ENCODE assay signal across 25 cellular contexts in the genomic region with DNA sequence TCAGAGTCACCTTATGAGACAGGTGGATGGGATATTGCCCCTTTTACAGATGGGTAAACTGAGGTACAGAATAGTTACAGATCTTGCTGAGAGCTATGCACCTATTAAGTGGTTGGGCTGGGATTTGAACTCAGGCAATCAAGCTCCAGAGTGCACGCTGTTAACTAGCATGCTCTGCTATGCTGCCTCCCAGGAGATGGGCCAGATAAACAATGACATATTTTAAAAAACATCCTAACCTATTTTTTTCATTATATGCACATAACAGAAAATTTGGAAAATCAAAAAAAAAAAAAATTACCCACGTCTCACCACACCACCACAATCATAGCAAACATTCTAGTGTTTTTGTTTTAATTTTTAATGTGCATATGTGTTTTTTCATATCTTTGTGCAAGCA.
DNase-seq lines count a peak whose midpoint lies in the region; ATAC-seq and TF ChIP-seq lines count a peak whose summit lies in the region.
"Had no signal": no experiment of that assay in that cellular context is flagged by ENCODE, and none has a peak within 500 bp of the region (broad histone marks: within the 10 kb centered on the region; RNA-seq: fewer than 3 reads in every experiment).

No MANE protein-coding gene starts in this region.

- ATAC-seq in GM19397 (IDR thresholded peaks at IDR 0.05; ENCODE audit: unreplicated experiment) (no peak), HG03565 (IDR thresholded peaks at IDR 0.05; ENCODE audit: unreplicated experiment) (no peak)
- ATAC-seq: activated CD4-positive, CD25-positive, alpha-beta regulatory T cell treated with anti-CD3 and anti-CD28 coated beads, Interleukin-2, amount 50 U/mL, for 24 hours; stimulated activated naive B cell treated with anti-CD40 and anti-IgM and Interleukin-4, amounts not matched to agents 10 μg/mL and 1 μg/mL and 100 μg/mL, for 72 hours had no signal

- H3K79me2 ChIP-seq in ACC112 (ENCODE audit: control insufficient read depth, insufficient read depth, low read length, unreplicated experiment) = no peaks in the 10 kb centered on the region
- H3K79me2 ChIP-seq in hepatocyte = no peaks in the 10 kb centered on the region

- H3K9me2 ChIP-seq in hepatocyte (replicated peaks; ENCODE audit: insufficient read depth) = no peaks in the 10 kb centered on the region

- H3K36me3 ChIP-seq in ACC112 (ENCODE audit: insufficient read depth, low read length) = no peaks in the 10 kb centered on the region
- no peaks in the 10 kb centered on the region for H3K36me3 ChIP-seq in brain microvascular endothelial cell (replicated peaks)
- no peaks in the 10 kb centered on the region for H3K36me3 ChIP-seq in hepatocyte (replicated peaks; ENCODE audit: insufficient read depth, low read depth)
- H3K36me3 ChIP-seq: suprapubic skin, uterus had no signal

- H3K36me3 Mint-ChIP-seq in osteocyte (ENCODE audit: unreplicated experiment) = no peaks in the 10 kb centered on the region
- H3K36me3 Mint-ChIP-seq: activated naive CD8-positive, alpha-beta T cell treated with anti-CD3 and anti-CD28 coated beads, Interleukin-2, amount 10 ng/mL, durations not matched to agents 7 days and 5 days; CD4-positive, CD25-positive, alpha-beta regulatory T cell; stimulated activated naive B cell treated with anti-CD40 and anti-IgM and Interleukin-4, amounts not matched to agents 10 μg/mL and 1 μg/mL and 100 μg/mL, for 72 hours had no signal

- H3K4me1 Mint-ChIP-seq in osteocyte (ENCODE audit: unreplicated experiment) = peaks cover 57% of the 10 kb centered on the region
- H3K4me1 Mint-ChIP-seq: activated CD4-positive, alpha-beta memory T cell treated with anti-CD3 and anti-CD28 coated beads, Interleukin-2, amount 10 ng/mL, durations not matched to agents 7 days and 5 days; activated naive CD8-positive, alpha-beta T cell treated with anti-CD3 and anti-CD28 coated beads, Interleukin-2, amount 10 ng/mL, durations not matched to agents 7 days and 5 days; CD4-positive, CD25-positive, alpha-beta regulatory T cell; neural crest cell; stimulated activated naive B cell treated with anti-CD40 and anti-IgM and Interleukin-4, amounts not matched to agents 10 μg/mL and 1 μg/mL and 100 μg/mL, for 72 hours had no signal

- peaks cover 3% of the 10 kb centered on the region for H3K9me3 Mint-ChIP-seq in osteocyte (ENCODE audit: unreplicated experiment)
- H3K9me3 Mint-ChIP-seq: activated CD4-positive, alpha-beta memory T cell treated with anti-CD3 and anti-CD28 coated beads, Interleukin-2, amount 10 ng/mL, durations not matched to agents 7 days and 5 days; activated naive CD8-positive, alpha-beta T cell treated with anti-CD3 and anti-CD28 coated beads, Interleukin-2, amount 10 ng/mL, durations not matched to agents 7 days and 5 days; neural crest cell; stimulated activated naive B cell treated with anti-CD40 and anti-IgM and Interleukin-4, amounts not matched to agents 10 μg/mL and 1 μg/mL and 100 μg/mL, for 72 hours had no signal

- H3K4me2 ChIP-seq in hepatocyte = no peak overlapping the region

- H3K4me1 ChIP-seq in ACC112 (ENCODE audit: control insufficient read depth, insufficient read depth, low read length, unreplicated experiment) (peaks cover 65% of the 10 kb centered on the region), hepatocyte (ENCODE audit: insufficient read depth) (no peaks in the 10 kb centered on the region)
- H3K4me1 ChIP-seq: suprapubic skin, uterus had no signal

- no peaks in the 10 kb centered on the region for H3K27me3 Mint-ChIP-seq in osteocyte (ENCODE audit: unreplicated experiment)
- H3K27me3 Mint-ChIP-seq: activated naive CD8-positive, alpha-beta T cell treated with anti-CD3 and anti-CD28 coated beads, Interleukin-2, amount 10 ng/mL, durations not matched to agents 7 days and 5 days; stimulated activated naive B cell treated with anti-CD40 and anti-IgM and Interleukin-4, amounts not matched to agents 10 μg/mL and 1 μg/mL and 100 μg/mL, for 72 hours had no signal

- peak overlapping the region; percentile 97 for H3K27ac Mint-ChIP-seq in osteocyte (ENCODE audit: unreplicated experiment)
- H3K27ac Mint-ChIP-seq: activated CD4-positive, alpha-beta memory T cell treated with anti-CD3 and anti-CD28 coated beads, Interleukin-2, amount 10 ng/mL, durations not matched to agents 7 days and 5 days; activated naive CD8-positive, alpha-beta T cell treated with anti-CD3 and anti-CD28 coated beads, Interleukin-2, amount 10 ng/mL, durations not matched to agents 7 days and 5 days; CD4-positive, CD25-positive, alpha-beta regulatory T cell; stimulated activated naive B cell treated with anti-CD40 and anti-IgM and Interleukin-4, amounts not matched to agents 10 μg/mL and 1 μg/mL and 100 μg/mL, for 72 hours had no signal

- peak overlapping the region; percentile 99 for H3K27ac ChIP-seq in ACC112 (ENCODE audit: low read depth, low read length)
- H3K27ac ChIP-seq in brain microvascular endothelial cell = peak overlapping the region; percentile 99
- no peak overlapping the region for H3K27ac ChIP-seq in hepatocyte
- H3K27ac ChIP-seq: suprapubic skin, uterus had no signal

- no peak for TF ChIP-seq CTCF in brain microvascular endothelial cell (IDR thresholded peaks at IDR 0.05; ENCODE audit: low read depth, low read length, missing control alignments)
- no peak for TF ChIP-seq CTCF in osteocyte (IDR thresholded peaks at IDR 0.05)
- no peak for TF ChIP-seq CTCF in hepatocyte (IDR thresholded peaks at IDR 0.05; ENCODE audit: poor library complexity)

- H3K4me3 Mint-ChIP-seq in osteocyte (ENCODE audit: unreplicated experiment) = no peak overlapping the region
- H3K4me3 Mint-ChIP-seq: activated CD4-positive, alpha-beta memory T cell treated with anti-CD3 and anti-CD28 coated beads, Interleukin-2, amount 10 ng/mL, durations not matched to agents 7 days and 5 days; activated naive CD8-positive, alpha-beta T cell treated with anti-CD3 and anti-CD28 coated beads, Interleukin-2, amount 10 ng/mL, durations not matched to agents 7 days and 5 days; CD4-positive, CD25-positive, alpha-beta regulatory T cell; neural crest cell; stimulated activated naive B cell treated with anti-CD40 and anti-IgM and Interleukin-4, amounts not matched to agents 10 μg/mL and 1 μg/mL and 100 μg/mL, for 72 hours had no signal

- H3K27me3 ChIP-seq in ACC112 (ENCODE audit: insufficient read depth, low read length) (no peaks in the 10 kb centered on the region), brain microvascular endothelial cell (replicated peaks) (no peaks in the 10 kb centered on the region), hepatocyte (no peaks in the 10 kb centered on the region)
- H3K27me3 ChIP-seq: suprapubic skin, uterus had no signal

- peak overlapping the region; percentile 37 for H2AFZ ChIP-seq in ACC112 (ENCODE audit: low read length, unreplicated experiment)
- H2AFZ ChIP-seq in hepatocyte = no peak overlapping the region

- H3K4me3 ChIP-seq in ACC112 (ENCODE audit: low read depth, low read length) = no peak overlapping the region; the same call in 1 of the 2 replicates
- H3K4me3 ChIP-seq in brain microvascular endothelial cell (ENCODE audit: low read depth, low read length) = no peak overlapping the region
- no peak overlapping the region for H3K4me3 ChIP-seq in hepatocyte
- H3K4me3 ChIP-seq: lung, skin epidermis, suprapubic skin, uterus had no signal

- in situ Hi-C loops in brain microvascular endothelial cell (cut with HindIII; ENCODE audit: low pct_ligation_motif_present, low sequenced_read_pairs) = no loop called here

- H4K20me1 ChIP-seq in hepatocyte (ENCODE audit: insufficient read depth, poor library complexity, severe bottlenecking) = no peaks in the 10 kb centered on the region

- DNase-seq in EL (peak; percentile 46), brain microvascular endothelial cell (no peak), osteocyte (ENCODE audit: extremely low spot score, unreplicated experiment) (no peak), ecto neural progenitor cell (ENCODE audit: low spot score) (no peak), hepatocyte (ENCODE audit: low spot score) (no peak)
- DNase-seq: activated CD4-positive, alpha-beta memory T cell treated with anti-CD3 and anti-CD28 coated beads, Interleukin-2, amount 10 ng/mL, durations not matched to agents 7 days and 5 days; activated effector memory CD4-positive, alpha-beta T cell treated with anti-CD3 and anti-CD28 coated beads, Interleukin-2, amount 50 U/mL, for 16 hours; activated naive CD8-positive, alpha-beta T cell treated with anti-CD3 and anti-CD28 coated beads, Interleukin-2, amount 10 ng/mL, durations not matched to agents 7 days and 5 days; effector CD4-positive, alpha-beta T cell; NCI-H1417 treated with DMSO at 0.1 percent for 48 hours; NK-92 treated with Interleukin-12 subunit alpha and Interleukin-12 subunit beta, amount 100 ng/mL, for 24 hours; posterior cingulate gyrus; stimulated activated CD4-positive, alpha-beta T cell treated with anti-CD3 and anti-CD28 coated beads, Interleukin-4, amount 100 ng/mL, for 24 hours; stimulated activated naive B cell treated with anti-CD40 and anti-IgM and Interleukin-4, amounts not matched to agents 10 μg/mL and 1 μg/mL and 100 μg/mL, for 72 hours; T-helper 1 cell; uterus had no signal

- WGBS in hepatocyte (ENCODE audit: low lambda C conversion rate, missing lambda C conversion rate) = 86% methylated on average over 2 of the region's 2 CpGs

- no peaks in the 10 kb centered on the region for H3K9me3 ChIP-seq in hepatocyte (ENCODE audit: low read depth)
- H3K9me3 ChIP-seq: suprapubic skin, uterus had no signal
